ENCODE assay signal across 1 cellular context in the genomic region with DNA sequence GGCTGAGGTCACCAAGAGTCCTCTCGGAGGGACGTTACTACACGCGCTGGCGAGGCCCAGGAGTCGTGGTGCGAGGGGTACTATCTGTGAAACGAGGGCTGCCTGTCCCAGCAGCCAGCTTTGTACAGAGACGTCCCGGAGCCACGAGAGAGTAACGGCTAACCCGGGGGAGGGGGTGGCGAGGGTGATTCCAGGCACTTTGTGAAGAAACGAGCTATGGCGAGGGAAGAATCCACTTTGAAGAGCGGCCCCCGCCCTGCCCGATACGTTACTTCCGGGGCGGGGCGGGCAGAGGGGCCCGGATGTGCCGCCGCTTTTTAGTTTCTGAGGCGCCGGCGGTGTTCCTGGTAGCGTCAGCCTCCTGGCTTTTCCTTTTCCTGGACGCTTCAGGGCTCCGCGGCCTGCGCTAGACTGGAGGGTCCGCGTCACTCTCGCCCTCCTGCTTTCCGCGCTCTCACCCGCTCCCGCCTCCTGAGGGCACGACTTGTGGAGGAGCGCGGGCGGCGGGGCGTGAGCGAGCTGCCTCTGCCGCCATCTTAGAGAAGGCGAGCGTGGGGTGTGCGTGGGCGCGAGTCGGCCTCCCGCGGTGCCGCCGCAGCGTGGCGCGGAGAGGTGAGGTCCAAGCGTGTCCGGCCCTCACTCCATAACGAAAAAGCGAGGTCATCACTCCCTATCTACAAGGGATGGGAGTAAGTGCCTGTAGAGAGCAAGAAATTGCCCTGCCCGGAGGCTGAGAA.
TF ChIP-seq lines count a peak whose summit lies in the region.

No MANE protein-coding gene starts in this region.

TF ChIP-seq in HepG2, 621 proteins besides CTCF, POLR2A, EP300 and RAD21 (continued from another document and continues in another):
- TF ChIP-seq, protein P1, sequence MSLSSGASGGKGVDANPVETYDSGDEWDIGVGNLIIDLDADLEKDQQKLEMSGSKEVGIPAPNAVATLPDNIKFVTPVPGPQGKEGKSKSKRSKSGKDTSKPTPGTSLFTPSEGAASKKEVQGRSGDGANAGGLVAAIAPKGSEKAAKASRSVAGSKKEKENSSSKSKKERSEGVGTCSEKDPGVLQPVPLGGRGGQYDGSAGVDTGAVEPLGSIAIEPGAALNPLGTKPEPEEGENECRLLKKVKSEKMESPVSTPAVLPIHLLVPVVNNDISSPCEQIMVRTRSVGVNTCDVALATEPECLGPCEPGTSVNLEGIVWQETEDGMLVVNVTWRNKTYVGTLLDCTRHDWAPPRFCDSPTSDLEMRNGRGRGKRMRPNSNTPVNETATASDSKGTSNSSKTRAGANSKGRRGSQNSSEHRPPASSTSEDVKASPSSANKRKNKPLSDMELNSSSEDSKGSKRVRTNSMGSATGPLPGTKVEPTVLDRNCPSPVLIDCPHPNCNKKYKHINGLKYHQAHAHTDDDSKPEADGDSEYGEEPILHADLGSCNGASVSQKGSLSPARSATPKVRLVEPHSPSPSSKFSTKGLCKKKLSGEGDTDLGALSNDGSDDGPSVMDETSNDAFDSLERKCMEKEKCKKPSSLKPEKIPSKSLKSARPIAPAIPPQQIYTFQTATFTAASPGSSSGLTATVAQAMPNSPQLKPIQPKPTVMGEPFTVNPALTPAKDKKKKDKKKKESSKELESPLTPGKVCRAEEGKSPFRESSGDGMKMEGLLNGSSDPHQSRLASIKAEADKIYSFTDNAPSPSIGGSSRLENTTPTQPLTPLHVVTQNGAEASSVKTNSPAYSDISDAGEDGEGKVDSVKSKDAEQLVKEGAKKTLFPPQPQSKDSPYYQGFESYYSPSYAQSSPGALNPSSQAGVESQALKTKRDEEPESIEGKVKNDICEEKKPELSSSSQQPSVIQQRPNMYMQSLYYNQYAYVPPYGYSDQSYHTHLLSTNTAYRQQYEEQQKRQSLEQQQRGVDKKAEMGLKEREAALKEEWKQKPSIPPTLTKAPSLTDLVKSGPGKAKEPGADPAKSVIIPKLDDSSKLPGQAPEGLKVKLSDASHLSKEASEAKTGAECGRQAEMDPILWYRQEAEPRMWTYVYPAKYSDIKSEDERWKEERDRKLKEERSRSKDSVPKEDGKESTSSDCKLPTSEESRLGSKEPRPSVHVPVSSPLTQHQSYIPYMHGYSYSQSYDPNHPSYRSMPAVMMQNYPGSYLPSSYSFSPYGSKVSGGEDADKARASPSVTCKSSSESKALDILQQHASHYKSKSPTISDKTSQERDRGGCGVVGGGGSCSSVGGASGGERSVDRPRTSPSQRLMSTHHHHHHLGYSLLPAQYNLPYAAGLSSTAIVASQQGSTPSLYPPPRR (CRISPR knock-in tag; IDR thresholded peaks at IDR 0.05; ENCODE audit: borderline replicate concordance): peak; percentile 50
- TF ChIP-seq FOXK1 (CRISPR knock-in tag; IDR thresholded peaks at IDR 0.05; ENCODE audit: borderline replicate concordance, low read depth): peak; percentile 62; the same call in 1 of the 2 replicates
- TF ChIP-seq RBM22 (optimal IDR thresholded peaks at IDR 0.05; ENCODE audit: low read length): peak; percentile 60
- TF ChIP-seq RBAK (CRISPR knock-in tag; IDR thresholded peaks at IDR 0.05): no peak
- TF ChIP-seq STAG1 (CRISPR knock-in tag; IDR thresholded peaks at IDR 0.05): no peak
- no peak for TF ChIP-seq ZNF44 (CRISPR knock-in tag; IDR thresholded peaks at IDR 0.05)
- TF ChIP-seq HHEX (CRISPR knock-in tag; IDR thresholded peaks at IDR 0.05): no peak
- peak; percentile 85 for TF ChIP-seq IKZF4 (CRISPR knock-in tag; IDR thresholded peaks at IDR 0.05; ENCODE audit: borderline replicate concordance, low read depth, not compliant biosample characterization)
- 0 out of 2 replicates have a peak, but pooled peaks have one; percentile 30 for TF ChIP-seq NCOA2 (CRISPR knock-in tag; IDR thresholded peaks at IDR 0.05)
- TF ChIP-seq PAWR (CRISPR knock-in tag; IDR thresholded peaks at IDR 0.05; ENCODE audit: borderline replicate concordance): no peak
- TF ChIP-seq, protein P2, sequence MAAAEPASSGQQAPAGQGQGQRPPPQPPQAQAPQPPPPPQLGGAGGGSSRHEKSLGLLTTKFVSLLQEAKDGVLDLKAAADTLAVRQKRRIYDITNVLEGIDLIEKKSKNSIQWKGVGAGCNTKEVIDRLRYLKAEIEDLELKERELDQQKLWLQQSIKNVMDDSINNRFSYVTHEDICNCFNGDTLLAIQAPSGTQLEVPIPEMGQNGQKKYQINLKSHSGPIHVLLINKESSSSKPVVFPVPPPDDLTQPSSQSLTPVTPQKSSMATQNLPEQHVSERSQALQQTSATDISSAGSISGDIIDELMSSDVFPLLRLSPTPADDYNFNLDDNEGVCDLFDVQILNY (CRISPR knock-in tag; conservative IDR thresholded peaks at IDR 0.05): peak; percentile 41; the same call in 1 of the 2 replicates
- TF ChIP-seq RBFOX2 (IDR thresholded peaks at IDR 0.05; ENCODE audit: low read depth, low read length): peak; percentile 99
- TF ChIP-seq, protein P3, sequence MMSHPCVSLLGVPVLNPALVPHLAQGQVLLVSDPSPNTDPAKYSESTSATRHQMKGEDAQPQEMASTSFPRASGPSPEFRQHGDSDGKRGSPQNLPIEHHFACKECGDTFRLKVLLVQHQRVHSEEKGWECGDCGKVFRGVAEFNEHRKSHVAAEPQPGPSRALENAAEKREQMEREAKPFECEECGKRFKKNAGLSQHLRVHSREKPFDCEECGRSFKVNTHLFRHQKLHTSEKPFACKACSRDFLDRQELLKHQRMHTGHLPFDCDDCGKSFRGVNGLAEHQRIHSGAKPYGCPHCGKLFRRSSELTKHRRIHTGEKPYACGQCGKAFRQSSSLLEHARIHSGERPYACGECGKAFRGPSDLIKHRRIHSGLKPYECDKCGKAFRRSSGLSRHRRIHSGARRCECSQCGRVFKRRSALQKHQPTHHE (CRISPR knock-in tag; IDR thresholded peaks at IDR 0.05; ENCODE audit: borderline replicate concordance): no peak
- TF ChIP-seq CENPX (CRISPR knock-in tag; IDR thresholded peaks at IDR 0.05): no peak
- no peak for TF ChIP-seq ZNF790 (CRISPR knock-in tag; IDR thresholded peaks at IDR 0.05; ENCODE audit: borderline replicate concordance)
- peak; percentile 95 for TF ChIP-seq BRD4 (CRISPR knock-in tag; IDR thresholded peaks at IDR 0.05)
- TF ChIP-seq, protein P4, sequence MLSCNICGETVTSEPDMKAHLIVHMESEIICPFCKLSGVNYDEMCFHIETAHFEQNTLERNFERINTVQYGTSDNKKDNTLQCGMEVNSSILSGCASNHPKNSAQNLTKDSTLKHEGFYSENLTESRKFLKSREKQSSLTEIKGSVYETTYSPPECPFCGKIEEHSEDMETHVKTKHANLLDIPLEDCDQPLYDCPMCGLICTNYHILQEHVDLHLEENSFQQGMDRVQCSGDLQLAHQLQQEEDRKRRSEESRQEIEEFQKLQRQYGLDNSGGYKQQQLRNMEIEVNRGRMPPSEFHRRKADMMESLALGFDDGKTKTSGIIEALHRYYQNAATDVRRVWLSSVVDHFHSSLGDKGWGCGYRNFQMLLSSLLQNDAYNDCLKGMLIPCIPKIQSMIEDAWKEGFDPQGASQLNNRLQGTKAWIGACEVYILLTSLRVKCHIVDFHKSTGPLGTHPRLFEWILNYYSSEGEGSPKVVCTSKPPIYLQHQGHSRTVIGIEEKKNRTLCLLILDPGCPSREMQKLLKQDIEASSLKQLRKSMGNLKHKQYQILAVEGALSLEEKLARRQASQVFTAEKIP (CRISPR knock-in tag; IDR thresholded peaks at IDR 0.05; ENCODE audit: borderline replicate concordance): no peak
- no peak for TF ChIP-seq ZNF296 (CRISPR knock-in tag; conservative IDR thresholded peaks at IDR 0.05)
- TF ChIP-seq ZNF792 (CRISPR knock-in tag; IDR thresholded peaks at IDR 0.05): peak; percentile 72; the same call in 1 of the 2 replicates
- peak; percentile 45; the same call in 1 of the 2 replicates for TF ChIP-seq GATAD1 (CRISPR knock-in tag; IDR thresholded peaks at IDR 0.05)
- TF ChIP-seq ZNF350 (CRISPR knock-in tag; IDR thresholded peaks at IDR 0.05; ENCODE audit: borderline replicate concordance, low read depth): peak; percentile 80
- TF ChIP-seq ZNF326 (CRISPR knock-in tag; IDR thresholded peaks at IDR 0.05; ENCODE audit: borderline replicate concordance): no peak
- peak; percentile 77 for TF ChIP-seq MED13 (CRISPR knock-in tag; IDR thresholded peaks at IDR 0.05)
- TF ChIP-seq SIN3A (IDR thresholded peaks at IDR 0.05; ENCODE audit: borderline replicate concordance, low read depth, low read length): no peak; the same call in 1 of the 2 replicates
- TF ChIP-seq RFX1 (IDR thresholded peaks at IDR 0.05): no peak
- peak; percentile 81 for TF ChIP-seq SPEN (CRISPR knock-in tag; IDR thresholded peaks at IDR 0.05; ENCODE audit: low read depth)
- TF ChIP-seq, protein P5, sequence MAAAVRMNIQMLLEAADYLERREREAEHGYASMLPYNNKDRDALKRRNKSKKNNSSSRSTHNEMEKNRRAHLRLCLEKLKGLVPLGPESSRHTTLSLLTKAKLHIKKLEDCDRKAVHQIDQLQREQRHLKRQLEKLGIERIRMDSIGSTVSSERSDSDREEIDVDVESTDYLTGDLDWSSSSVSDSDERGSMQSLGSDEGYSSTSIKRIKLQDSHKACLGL (CRISPR knock-in tag; IDR thresholded peaks at IDR 0.05): peak; percentile 71
- TF ChIP-seq TBX2 (CRISPR knock-in tag; IDR thresholded peaks at IDR 0.05; ENCODE audit: borderline replicate concordance): peak; percentile 81
- TF ChIP-seq NCOA5 (CRISPR knock-in tag; IDR thresholded peaks at IDR 0.05): 0 out of 2 replicates have a peak, but pooled peaks have one; percentile 73
- no peak for TF ChIP-seq CBX2 (IDR thresholded peaks at IDR 0.05; ENCODE audit: low read depth, low read length)
- no peak for TF ChIP-seq CBX2 (CRISPR knock-in tag; IDR thresholded peaks at IDR 0.05; ENCODE audit: low read depth)
- no peak for TF ChIP-seq ZNF562 (CRISPR knock-in tag; IDR thresholded peaks at IDR 0.05; ENCODE audit: borderline replicate concordance)
- TF ChIP-seq, protein P6, sequence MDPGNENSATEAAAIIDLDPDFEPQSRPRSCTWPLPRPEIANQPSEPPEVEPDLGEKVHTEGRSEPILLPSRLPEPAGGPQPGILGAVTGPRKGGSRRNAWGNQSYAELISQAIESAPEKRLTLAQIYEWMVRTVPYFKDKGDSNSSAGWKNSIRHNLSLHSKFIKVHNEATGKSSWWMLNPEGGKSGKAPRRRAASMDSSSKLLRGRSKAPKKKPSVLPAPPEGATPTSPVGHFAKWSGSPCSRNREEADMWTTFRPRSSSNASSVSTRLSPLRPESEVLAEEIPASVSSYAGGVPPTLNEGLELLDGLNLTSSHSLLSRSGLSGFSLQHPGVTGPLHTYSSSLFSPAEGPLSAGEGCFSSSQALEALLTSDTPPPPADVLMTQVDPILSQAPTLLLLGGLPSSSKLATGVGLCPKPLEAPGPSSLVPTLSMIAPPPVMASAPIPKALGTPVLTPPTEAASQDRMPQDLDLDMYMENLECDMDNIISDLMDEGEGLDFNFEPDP (CRISPR knock-in tag; conservative IDR thresholded peaks at IDR 0.05): 0 out of 2 replicates have a peak, but pooled peaks have one; percentile 12
- TF ChIP-seq BORCS8-MEF2B (CRISPR knock-in tag; IDR thresholded peaks at IDR 0.05): peak; percentile 64; the same call in 1 of the 2 replicates
- peak; percentile 68 for TF ChIP-seq PHF20 (CRISPR knock-in tag; IDR thresholded peaks at IDR 0.05)
- TF ChIP-seq, protein P7, sequence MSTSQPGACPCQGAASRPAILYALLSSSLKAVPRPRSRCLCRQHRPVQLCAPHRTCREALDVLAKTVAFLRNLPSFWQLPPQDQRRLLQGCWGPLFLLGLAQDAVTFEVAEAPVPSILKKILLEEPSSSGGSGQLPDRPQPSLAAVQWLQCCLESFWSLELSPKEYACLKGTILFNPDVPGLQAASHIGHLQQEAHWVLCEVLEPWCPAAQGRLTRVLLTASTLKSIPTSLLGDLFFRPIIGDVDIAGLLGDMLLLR (CRISPR knock-in tag; IDR thresholded peaks at IDR 0.05): peak; percentile 19; the same call in 1 of the 2 replicates
- TF ChIP-seq SIX4 (CRISPR knock-in tag; IDR thresholded peaks at IDR 0.05): no peak
- TF ChIP-seq ZNF256 (CRISPR knock-in tag; conservative IDR thresholded peaks at IDR 0.05): 0 out of 2 replicates have a peak, but pooled peaks have one; percentile 21
- TF ChIP-seq HDAC2 (CRISPR knock-in tag; IDR thresholded peaks at IDR 0.05): no peak; the same call in 1 of the 2 replicates
- TF ChIP-seq REXO4 (CRISPR knock-in tag; IDR thresholded peaks at IDR 0.05; ENCODE audit: borderline replicate concordance): no peak
- TF ChIP-seq, protein P8, sequence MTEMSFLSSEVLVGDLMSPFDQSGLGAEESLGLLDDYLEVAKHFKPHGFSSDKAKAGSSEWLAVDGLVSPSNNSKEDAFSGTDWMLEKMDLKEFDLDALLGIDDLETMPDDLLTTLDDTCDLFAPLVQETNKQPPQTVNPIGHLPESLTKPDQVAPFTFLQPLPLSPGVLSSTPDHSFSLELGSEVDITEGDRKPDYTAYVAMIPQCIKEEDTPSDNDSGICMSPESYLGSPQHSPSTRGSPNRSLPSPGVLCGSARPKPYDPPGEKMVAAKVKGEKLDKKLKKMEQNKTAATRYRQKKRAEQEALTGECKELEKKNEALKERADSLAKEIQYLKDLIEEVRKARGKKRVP (CRISPR knock-in tag; IDR thresholded peaks at IDR 0.05): no peak
- peak; percentile 70; the same call in 1 of the 2 replicates for TF ChIP-seq KAT7 (CRISPR knock-in tag; IDR thresholded peaks at IDR 0.05; ENCODE audit: borderline replicate concordance)
- TF ChIP-seq MXI1 (IDR thresholded peaks at IDR 0.05; ENCODE audit: borderline replicate concordance, low read depth, low read length): peak; percentile 34; the same call in 1 of the 3 replicates
- TF ChIP-seq, protein P9, sequence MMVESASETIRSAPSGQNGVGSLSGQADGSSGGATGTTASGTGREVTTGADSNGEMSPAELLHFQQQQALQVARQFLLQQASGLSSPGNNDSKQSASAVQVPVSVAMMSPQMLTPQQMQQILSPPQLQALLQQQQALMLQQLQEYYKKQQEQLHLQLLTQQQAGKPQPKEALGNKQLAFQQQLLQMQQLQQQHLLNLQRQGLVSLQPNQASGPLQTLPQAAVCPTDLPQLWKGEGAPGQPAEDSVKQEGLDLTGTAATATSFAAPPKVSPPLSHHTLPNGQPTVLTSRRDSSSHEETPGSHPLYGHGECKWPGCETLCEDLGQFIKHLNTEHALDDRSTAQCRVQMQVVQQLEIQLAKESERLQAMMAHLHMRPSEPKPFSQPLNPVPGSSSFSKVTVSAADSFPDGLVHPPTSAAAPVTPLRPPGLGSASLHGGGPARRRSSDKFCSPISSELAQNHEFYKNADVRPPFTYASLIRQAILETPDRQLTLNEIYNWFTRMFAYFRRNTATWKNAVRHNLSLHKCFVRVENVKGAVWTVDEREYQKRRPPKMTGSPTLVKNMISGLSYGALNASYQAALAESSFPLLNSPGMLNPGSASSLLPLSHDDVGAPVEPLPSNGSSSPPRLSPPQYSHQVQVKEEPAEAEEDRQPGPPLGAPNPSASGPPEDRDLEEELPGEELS (CRISPR knock-in tag; IDR thresholded peaks at IDR 0.05): no peak; the same call in 1 of the 2 replicates
- peak; percentile 42; the same call in 1 of the 2 replicates for TF ChIP-seq ZNF121 (CRISPR knock-in tag; IDR thresholded peaks at IDR 0.05)
- TF ChIP-seq ZNF329 (CRISPR knock-in tag; IDR thresholded peaks at IDR 0.05; ENCODE audit: low read depth): no peak
- no peak for TF ChIP-seq PCBP2 (optimal IDR thresholded peaks at IDR 0.05; ENCODE audit: low read depth, low read length, poor library complexity, severe bottlenecking)
